Comparison of ENCODE assay signal across 18 cellular contexts in the genomic region with DNA sequence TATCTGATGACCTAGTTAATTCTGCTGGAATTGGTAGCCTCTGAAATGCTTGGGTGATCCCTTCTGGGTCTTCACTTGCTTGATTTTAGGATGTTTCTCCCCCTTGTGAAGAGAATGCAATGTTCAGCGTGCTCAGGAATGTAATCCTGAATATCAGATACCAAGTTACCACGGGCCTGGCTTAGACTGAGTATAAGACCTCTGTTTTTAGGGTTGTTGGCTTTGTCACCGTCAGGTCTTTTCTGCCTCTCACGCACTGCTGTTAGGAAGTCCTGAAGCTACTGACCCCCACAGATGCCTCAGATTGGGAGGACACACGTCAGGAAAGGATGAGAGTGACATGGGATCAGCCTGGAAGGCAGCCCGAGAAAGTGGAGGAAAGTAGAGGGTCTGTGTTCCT.
A peak's percentile ranks its signal among the peaks of the same experiment; 100 is the strongest.
DNase-seq lines count a peak whose midpoint lies in the region; ATAC-seq, FAIRE-seq and TF ChIP-seq lines count a peak whose summit lies in the region.
"Had no signal": no experiment of that assay in that cellular context is flagged by ENCODE, and none has a peak within 500 bp of the region (broad histone marks: within the 10 kb centered on the region; RNA-seq: fewer than 3 reads in every experiment).

No MANE protein-coding gene starts in this region.

- 79% methylated on average over 6 of the region's 6 CpGs for WGBS in hepatocyte (ENCODE audit: low lambda C conversion rate, missing lambda C conversion rate)
- 89 to 93% (median 93%) methylated on average over 6 of the region's 6 CpGs for WGBS in small intestine, 3 donors

- no peak for DNase-seq in AG04449 (ENCODE audit: low read depth, low spot score)
- peak; percentile 17 for DNase-seq in GM04503 (ENCODE audit: low read depth)
- no peak for DNase-seq in hepatocyte (ENCODE audit: low spot score)
- no peak for DNase-seq in small intestine
- no peak for DNase-seq in SJCRH30
- no peak for DNase-seq in NCI-H1417 (lab: John Stamatoyannopoulos, UW)
- DNase-seq in SHP77 (lab: John Stamatoyannopoulos, UW): no peak
- DNase-seq: DMS 273 treated with DMSO at 0.1 percent for 48 hours, MV-4-11, NCI-H1417 treated with DMSO at 0.1 percent for 48 hours, NCI-H2029, NCI-H2171, NCI-H748 treated with DMSO at 0.1 percent for 48 hours had no signal

- H4K20me1 ChIP-seq in hepatocyte (ENCODE audit: insufficient read depth, poor library complexity, severe bottlenecking): no peaks in the 10 kb centered on the region

- H3K36me3 ChIP-seq in hepatocyte (replicated peaks; ENCODE audit: insufficient read depth, low read depth) (no peaks in the 10 kb centered on the region), small intestine (ENCODE audit: control insufficient read depth in 2 of 2, insufficient read depth in 2 of 2, low read length in 2 of 2) (no peaks in the 10 kb centered on the region), SJCRH30 (no peaks in the 10 kb centered on the region)

- H3K4me1 ChIP-seq in hepatocyte (ENCODE audit: insufficient read depth) (no peaks in the 10 kb centered on the region), small intestine (ENCODE audit: control insufficient read depth in 2 of 2, insufficient read depth in 1 of 2, low read depth in 1 of 2, low read length in 1 of 2) (no peaks in the 10 kb centered on the region), SJCRH30 (no peaks in the 10 kb centered on the region)

- peak; percentile 65 for ATAC-seq in SK-N-SH treated with all-trans-retinoic acid at 6 μM for 48 hours
- ATAC-seq: K562 had no signal

- H2AFZ ChIP-seq in hepatocyte: no peak overlapping the region

- H3K79me2 ChIP-seq in hepatocyte: no peaks in the 10 kb centered on the region

- POLR2A ChIA-PET in AG04449 (lab: Yijun Ruan, JAX): no interaction called here

- CTCF ChIA-PET in AG04449 (lab: Yijun Ruan, JAX): interaction anchor here (1.2 to 1.3 kb wide), 2 partner anchors 14 to 251 kb away, joined by 3 to 5 read pairs; no protein-coding TSS in a partner anchor

- no peaks in the 10 kb centered on the region for H3K9me2 ChIP-seq in hepatocyte (replicated peaks; ENCODE audit: insufficient read depth)

- H3K4me3 ChIP-seq in AG04449 (ENCODE audit: low read depth, low read length) (no peak overlapping the region), hepatocyte (no peak overlapping the region), small intestine (ENCODE audit: low read depth in 1 of 2, low read length in 2 of 2) (no peak overlapping the region), SJCRH30 (no peak overlapping the region)
- H3K4me3 ChIP-seq: K562, SK-N-MC had no signal

- peak; percentile 1 for TF ChIP-seq CTCF in AG04449 (IDR thresholded peaks at IDR 0.05; ENCODE audit: insufficient read depth, low read length, missing control alignments)
- no peak for TF ChIP-seq CTCF in hepatocyte (IDR thresholded peaks at IDR 0.05; ENCODE audit: poor library complexity)

- H3K27me3 ChIP-seq in hepatocyte (no peaks in the 10 kb centered on the region), small intestine (ENCODE audit: control insufficient read depth in 2 of 2, insufficient read depth in 2 of 2, low read length in 2 of 2) (no peaks in the 10 kb centered on the region), SJCRH30 (no peaks in the 10 kb centered on the region)

- H3K9me3 ChIP-seq in hepatocyte (ENCODE audit: low read depth) (no peaks in the 10 kb centered on the region), small intestine (ENCODE audit: control insufficient read depth, low read depth) (no peaks in the 10 kb centered on the region), SJCRH30 (replicated peaks) (no peaks in the 10 kb centered on the region)

- no peak for FAIRE-seq in small intestine (lab: Jason Lieb, UNC)
- FAIRE-seq: GM19239, K562 had no signal

- peak overlapping the region; percentile 12 for H3K27ac ChIP-seq in hepatocyte
- H3K27ac ChIP-seq in small intestine (ENCODE audit: low read depth in 1 of 2, low read length in 1 of 2): no peak overlapping the region
- H3K27ac ChIP-seq in SJCRH30: no peak overlapping the region
- H3K27ac ChIP-seq: C4-2B, SK-N-MC had no signal

- H3K4me2 ChIP-seq in hepatocyte: no peak overlapping the region

TF ChIP-seq in SK-N-SH treated with all-trans-retinoic acid at 6 μM for 48 hours, 23 proteins besides CTCF, POLR2A, EP300 and RAD21:
- TF ChIP-seq TOX (CRISPR knock-in tag; IDR thresholded peaks at IDR 0.05; ENCODE audit: borderline replicate concordance): no peak
- TF ChIP-seq BACH2 (CRISPR knock-in tag; IDR thresholded peaks at IDR 0.05; ENCODE audit: borderline replicate concordance): no peak
- TF ChIP-seq, protein P1, sequence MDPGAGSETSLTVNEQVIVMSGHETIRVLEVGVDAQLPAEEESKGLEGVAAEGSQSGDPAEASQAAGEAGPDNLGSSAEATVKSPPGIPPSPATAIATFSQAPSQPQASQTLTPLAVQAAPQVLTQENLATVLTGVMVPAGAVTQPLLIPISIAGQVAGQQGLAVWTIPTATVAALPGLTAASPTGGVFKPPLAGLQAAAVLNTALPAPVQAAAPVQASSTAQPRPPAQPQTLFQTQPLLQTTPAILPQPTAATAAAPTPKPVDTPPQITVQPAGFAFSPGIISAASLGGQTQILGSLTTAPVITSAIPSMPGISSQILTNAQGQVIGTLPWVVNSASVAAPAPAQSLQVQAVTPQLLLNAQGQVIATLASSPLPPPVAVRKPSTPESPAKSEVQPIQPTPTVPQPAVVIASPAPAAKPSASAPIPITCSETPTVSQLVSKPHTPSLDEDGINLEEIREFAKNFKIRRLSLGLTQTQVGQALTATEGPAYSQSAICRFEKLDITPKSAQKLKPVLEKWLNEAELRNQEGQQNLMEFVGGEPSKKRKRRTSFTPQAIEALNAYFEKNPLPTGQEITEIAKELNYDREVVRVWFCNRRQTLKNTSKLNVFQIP (CRISPR knock-in tag; IDR thresholded peaks at IDR 0.05; ENCODE audit: borderline replicate concordance, low read depth): no peak
- no peak for TF ChIP-seq ARNTL (CRISPR knock-in tag; IDR thresholded peaks at IDR 0.05; ENCODE audit: borderline replicate concordance, low read depth)
- TF ChIP-seq OSR1 (CRISPR knock-in tag; IDR thresholded peaks at IDR 0.05): no peak
- no peak for TF ChIP-seq ZFP30 (CRISPR knock-in tag; IDR thresholded peaks at IDR 0.05)
- TF ChIP-seq, protein P2, sequence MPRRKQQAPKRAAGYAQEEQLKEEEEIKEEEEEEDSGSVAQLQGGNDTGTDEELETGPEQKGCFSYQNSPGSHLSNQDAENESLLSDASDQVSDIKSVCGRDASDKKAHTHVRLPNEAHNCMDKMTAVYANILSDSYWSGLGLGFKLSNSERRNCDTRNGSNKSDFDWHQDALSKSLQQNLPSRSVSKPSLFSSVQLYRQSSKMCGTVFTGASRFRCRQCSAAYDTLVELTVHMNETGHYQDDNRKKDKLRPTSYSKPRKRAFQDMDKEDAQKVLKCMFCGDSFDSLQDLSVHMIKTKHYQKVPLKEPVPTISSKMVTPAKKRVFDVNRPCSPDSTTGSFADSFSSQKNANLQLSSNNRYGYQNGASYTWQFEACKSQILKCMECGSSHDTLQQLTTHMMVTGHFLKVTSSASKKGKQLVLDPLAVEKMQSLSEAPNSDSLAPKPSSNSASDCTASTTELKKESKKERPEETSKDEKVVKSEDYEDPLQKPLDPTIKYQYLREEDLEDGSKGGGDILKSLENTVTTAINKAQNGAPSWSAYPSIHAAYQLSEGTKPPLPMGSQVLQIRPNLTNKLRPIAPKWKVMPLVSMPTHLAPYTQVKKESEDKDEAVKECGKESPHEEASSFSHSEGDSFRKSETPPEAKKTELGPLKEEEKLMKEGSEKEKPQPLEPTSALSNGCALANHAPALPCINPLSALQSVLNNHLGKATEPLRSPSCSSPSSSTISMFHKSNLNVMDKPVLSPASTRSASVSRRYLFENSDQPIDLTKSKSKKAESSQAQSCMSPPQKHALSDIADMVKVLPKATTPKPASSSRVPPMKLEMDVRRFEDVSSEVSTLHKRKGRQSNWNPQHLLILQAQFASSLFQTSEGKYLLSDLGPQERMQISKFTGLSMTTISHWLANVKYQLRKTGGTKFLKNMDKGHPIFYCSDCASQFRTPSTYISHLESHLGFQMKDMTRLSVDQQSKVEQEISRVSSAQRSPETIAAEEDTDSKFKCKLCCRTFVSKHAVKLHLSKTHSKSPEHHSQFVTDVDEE (CRISPR knock-in tag; IDR thresholded peaks at IDR 0.05): no peak
- TF ChIP-seq, protein P3, sequence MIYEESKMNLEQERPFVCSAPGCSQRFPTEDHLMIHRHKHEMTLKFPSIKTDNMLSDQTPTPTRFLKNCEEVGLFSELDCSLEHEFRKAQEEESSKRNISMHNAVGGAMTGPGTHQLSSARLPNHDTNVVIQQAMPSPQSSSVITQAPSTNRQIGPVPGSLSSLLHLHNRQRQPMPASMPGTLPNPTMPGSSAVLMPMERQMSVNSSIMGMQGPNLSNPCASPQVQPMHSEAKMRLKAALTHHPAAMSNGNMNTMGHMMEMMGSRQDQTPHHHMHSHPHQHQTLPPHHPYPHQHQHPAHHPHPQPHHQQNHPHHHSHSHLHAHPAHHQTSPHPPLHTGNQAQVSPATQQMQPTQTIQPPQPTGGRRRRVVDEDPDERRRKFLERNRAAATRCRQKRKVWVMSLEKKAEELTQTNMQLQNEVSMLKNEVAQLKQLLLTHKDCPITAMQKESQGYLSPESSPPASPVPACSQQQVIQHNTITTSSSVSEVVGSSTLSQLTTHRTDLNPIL (CRISPR knock-in tag; IDR thresholded peaks at IDR 0.05; ENCODE audit: low read depth): no peak
- TF ChIP-seq RARB (CRISPR knock-in tag; IDR thresholded peaks at IDR 0.05): no peak
- TF ChIP-seq CSDC2 (CRISPR knock-in tag; IDR thresholded peaks at IDR 0.05): no peak
- TF ChIP-seq SNAI2 (CRISPR knock-in tag; IDR thresholded peaks at IDR 0.05): no peak
- no peak for TF ChIP-seq ZFP3 (CRISPR knock-in tag; IDR thresholded peaks at IDR 0.05)
